ENCODE assay signal across 1 cellular context in the genomic region with DNA sequence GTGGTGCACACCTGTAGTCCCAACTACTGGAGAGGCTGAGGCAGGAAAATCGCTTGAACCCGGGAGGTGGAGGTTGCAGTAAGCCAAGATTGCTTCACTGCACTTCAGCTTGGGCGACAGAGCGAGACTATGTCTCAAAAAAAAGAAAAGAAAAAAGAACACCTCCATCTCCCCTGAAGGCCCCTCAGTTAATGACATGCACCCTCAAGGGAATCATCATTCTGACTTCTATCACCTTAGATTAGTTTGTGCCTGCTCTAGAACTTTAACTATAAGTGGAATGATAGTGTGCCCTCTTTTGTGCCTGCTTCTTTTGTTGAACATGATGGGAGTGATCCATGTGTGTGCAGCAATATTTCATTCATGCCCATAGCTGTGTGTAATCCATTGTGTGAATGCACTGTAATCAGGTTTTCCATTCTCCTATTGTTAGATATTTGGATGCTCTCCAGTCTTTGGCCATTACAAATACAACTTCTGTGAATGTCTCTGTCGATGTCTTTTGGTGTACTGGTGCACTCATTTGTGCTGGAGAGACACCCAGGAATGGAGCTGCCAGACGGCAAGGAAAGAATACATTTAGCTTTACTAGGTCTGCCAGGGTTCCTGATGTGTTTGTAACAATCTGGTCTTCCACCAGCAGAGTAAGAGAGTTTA.
TF ChIP-seq lines count a peak whose summit lies in the region.

No MANE protein-coding gene starts in this region.

TF ChIP-seq in GM12878, 131 proteins besides CTCF, POLR2A, EP300 and RAD21:
- no peak for TF ChIP-seq KLF5 (IDR thresholded peaks at IDR 0.05; ENCODE audit: partially characterized antibody)
- no peak for TF ChIP-seq IKZF1 (conservative IDR thresholded peaks at IDR 0.05)
- TF ChIP-seq, protein P1, sequence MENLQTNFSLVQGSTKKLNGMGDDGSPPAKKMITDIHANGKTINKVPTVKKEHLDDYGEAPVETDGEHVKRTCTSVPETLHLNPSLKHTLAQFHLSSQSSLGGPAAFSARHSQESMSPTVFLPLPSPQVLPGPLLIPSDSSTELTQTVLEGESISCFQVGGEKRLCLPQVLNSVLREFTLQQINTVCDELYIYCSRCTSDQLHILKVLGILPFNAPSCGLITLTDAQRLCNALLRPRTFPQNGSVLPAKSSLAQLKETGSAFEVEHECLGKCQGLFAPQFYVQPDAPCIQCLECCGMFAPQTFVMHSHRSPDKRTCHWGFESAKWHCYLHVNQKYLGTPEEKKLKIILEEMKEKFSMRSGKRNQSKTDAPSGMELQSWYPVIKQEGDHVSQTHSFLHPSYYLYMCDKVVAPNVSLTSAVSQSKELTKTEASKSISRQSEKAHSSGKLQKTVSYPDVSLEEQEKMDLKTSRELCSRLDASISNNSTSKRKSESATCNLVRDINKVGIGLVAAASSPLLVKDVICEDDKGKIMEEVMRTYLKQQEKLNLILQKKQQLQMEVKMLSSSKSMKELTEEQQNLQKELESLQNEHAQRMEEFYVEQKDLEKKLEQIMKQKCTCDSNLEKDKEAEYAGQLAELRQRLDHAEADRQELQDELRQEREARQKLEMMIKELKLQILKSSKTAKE (IDR thresholded peaks at IDR 0.05; ENCODE audit: low read depth, poor library complexity, severe bottlenecking): no peak
